Comparison of ENCODE assay signal across 18 cellular contexts in the genomic region with DNA sequence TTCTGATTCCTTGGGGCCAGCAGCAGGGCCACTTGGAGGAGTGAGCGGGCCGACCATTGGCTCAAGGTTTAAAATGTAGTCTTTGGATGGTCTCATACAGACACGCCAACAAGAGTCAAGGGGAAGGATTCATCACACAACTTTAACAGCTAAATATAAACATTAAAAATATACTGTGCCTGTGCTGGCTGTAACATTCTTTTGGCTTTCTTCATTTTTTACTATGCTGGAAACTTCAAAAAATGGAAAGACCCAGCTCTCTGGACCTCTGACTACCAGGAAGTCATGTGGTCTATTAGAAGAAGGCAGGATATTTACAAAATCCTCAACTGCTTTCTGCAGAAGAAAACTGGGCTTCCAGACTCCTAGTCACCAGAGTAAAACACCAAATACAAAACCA.
"Had no signal": no experiment of that assay in that cellular context is flagged by ENCODE, and none has a peak within 500 bp of the region (broad histone marks: within the 10 kb centered on the region; RNA-seq: fewer than 3 reads in every experiment).

No MANE protein-coding gene starts in this region.

- H3K36me3 Mint-ChIP-seq: activated CD4-positive, alpha-beta memory T cell treated with anti-CD3 and anti-CD28 coated beads for 36 hours; activated CD8-positive, alpha-beta memory T cell treated with anti-CD3 and anti-CD28 coated beads, Interleukin-2, amount 10 ng/mL, durations not matched to agents 7 days and 5 days; naive B cell had no signal

- H3K9me3 Mint-ChIP-seq: activated CD4-positive, alpha-beta memory T cell treated with anti-CD3 and anti-CD28 coated beads for 36 hours; activated T-cell treated with anti-CD3 and anti-CD28 coated beads, Interleukin-2, amount 50 U/mL, for 24 hours; naive B cell; T-cell had no signal

- ATAC-seq: activated CD8-positive, alpha-beta memory T cell treated with anti-CD3 and anti-CD28 coated beads, Interleukin-2, amount 10 ng/mL, durations not matched to agents 7 days and 5 days; heart left ventricle; left colon; stimulated activated naive CD8-positive, alpha-beta T cell treated with anti-CD3 and anti-CD28 coated beads, Interleukin-15, Interleukin-2, amounts not matched to agents 100 U/mL and 50 U/mL, for 24 hours; T-cell had no signal

- H3K4me3 ChIP-seq: heart left ventricle, lung, right atrium auricular region had no signal

- H3K27me3 Mint-ChIP-seq: activated CD4-positive, alpha-beta memory T cell treated with anti-CD3 and anti-CD28 coated beads for 36 hours; activated T-cell treated with anti-CD3 and anti-CD28 coated beads, Interleukin-2, amount 50 U/mL, for 24 hours; naive B cell; T-cell had no signal

- H3K9me3 ChIP-seq: heart left ventricle, right atrium auricular region had no signal

- H3K4me3 Mint-ChIP-seq: activated CD4-positive, alpha-beta memory T cell treated with anti-CD3 and anti-CD28 coated beads for 36 hours; activated CD8-positive, alpha-beta memory T cell treated with anti-CD3 and anti-CD28 coated beads, Interleukin-2, amount 10 ng/mL, durations not matched to agents 7 days and 5 days; activated T-cell treated with anti-CD3 and anti-CD28 coated beads, Interleukin-2, amount 50 U/mL, for 24 hours; naive B cell; T-cell had no signal

- H3K27me3 ChIP-seq: heart left ventricle, right atrium auricular region had no signal

- DNase-seq: activated CD4-positive, alpha-beta memory T cell treated with anti-CD3 and anti-CD28 coated beads for 36 hours; activated CD8-positive, alpha-beta memory T cell treated with anti-CD3 and anti-CD28 coated beads, Interleukin-2, amount 10 ng/mL, durations not matched to agents 7 days and 5 days; activated naive CD4-positive, alpha-beta T cell treated with anti-CD3 and anti-CD28 coated beads, Interleukin-2, amount 50 U/mL, for 16 hours; activated T-cell treated with anti-CD3 and anti-CD28 coated beads, Interleukin-2, amount 50 U/mL, for 24 hours; amygdala; central memory CD4-positive, alpha-beta T cell; effector CD8-positive, alpha-beta T cell; heart left ventricle; left colon; naive B cell; nucleus accumbens; stimulated activated CD4-positive, alpha-beta T cell treated with anti-CD3 and anti-CD28 coated beads, Interleukin-4, amount 100 ng/mL, for 4 hours; stimulated activated CD8-positive, alpha-beta memory T cell treated with anti-CD3 and anti-CD28 coated beads, Interleukin-4, amount 100 ng/mL, for 48 hours; stimulated activated naive CD8-positive, alpha-beta T cell treated with anti-CD3 and anti-CD28 coated beads, Interleukin-15, Interleukin-2, amounts not matched to agents 100 U/mL and 50 U/mL, for 24 hours; T-cell; WERI-Rb-1 had no signal

- H3K36me3 ChIP-seq: heart left ventricle, right atrium auricular region, WERI-Rb-1 had no signal

- H3K27ac ChIP-seq: right atrium auricular region, WERI-Rb-1 had no signal

- H3K4me1 ChIP-seq: right atrium auricular region had no signal

- H3K27ac Mint-ChIP-seq: activated CD4-positive, alpha-beta memory T cell treated with anti-CD3 and anti-CD28 coated beads for 36 hours; activated CD8-positive, alpha-beta memory T cell treated with anti-CD3 and anti-CD28 coated beads, Interleukin-2, amount 10 ng/mL, durations not matched to agents 7 days and 5 days; activated T-cell treated with anti-CD3 and anti-CD28 coated beads, Interleukin-2, amount 50 U/mL, for 24 hours; T-cell had no signal
